Comparison of ENCODE assay signal across 8 cellular contexts in genomic region chr12:6550294-6551062, GRCh38. TPM values are rescaled to one million over a fixed set of nuclear protein-coding genes. Genes with fewer than 3 reads are reported as not detected.
DNase-seq lines count a peak whose midpoint lies in the region; ATAC-seq and TF ChIP-seq lines count a peak whose summit lies in the region.
"Had no signal": no experiment of that assay in that cellular context is flagged by ENCODE, and none has a peak within 500 bp of the region (broad histone marks: within the 10 kb centered on the region; RNA-seq: fewer than 3 reads in every experiment).

No MANE protein-coding gene starts in this region.

- H4K20me1 ChIP-seq in Loucy (ENCODE audit: insufficient read depth, low read length, poor library complexity, severe bottlenecking) = peaks cover 48% of the 10 kb centered on the region
- no peaks in the 10 kb centered on the region for H4K20me1 ChIP-seq in fibroblast of lung (ENCODE audit: control insufficient read depth, extremely low read depth, insufficient read depth, low read length)

- 0 out of 2 replicates have a peak, but pooled peaks cover 3% of the 10 kb centered on the region for H3F3A ChIP-seq in Loucy (ENCODE audit: low read depth)

- ATAC-seq in HG02885 (IDR thresholded peaks at IDR 0.05; ENCODE audit: poor library complexity, unreplicated experiment) = no peak

- peaks cover 43% of the 10 kb centered on the region for H3K4me1 ChIP-seq in Loucy (ENCODE audit: insufficient read depth, low read length, poor library complexity, severe bottlenecking)
- H3K4me1 ChIP-seq in fibroblast of lung (ENCODE audit: control insufficient read depth, extremely low read depth, insufficient read depth, low read length) = peaks cover 50% of the 10 kb centered on the region
- peaks cover 69 to 76% (median 71%) of the 10 kb centered on the region in 3 donors for H3K4me1 ChIP-seq in skeletal muscle tissue (ENCODE audit: control insufficient read depth in 3 of 3, insufficient read depth in 3 of 3, low read length in 3 of 3)

- H3K36me3 ChIP-seq in Loucy (ENCODE audit: insufficient read depth, low read length) = peaks cover 51% of the 10 kb centered on the region; the same call in 1 of the 2 replicates
- H3K36me3 ChIP-seq in fibroblast of lung (ENCODE audit: control insufficient read depth, insufficient read depth, low read length) = peaks cover 15% of the 10 kb centered on the region
- H3K36me3 ChIP-seq in skeletal muscle tissue (ENCODE audit: control insufficient read depth in 3 of 3, insufficient read depth in 3 of 3, low read length in 3 of 3) = peaks cover 27 to 40% (median 35%) of the 10 kb centered on the region in 3 donors

- DNase-seq in fibroblast of lung (ENCODE audit: low read depth in 2 of 2) = no peak
- no peak for DNase-seq in stimulated activated CD4-positive, alpha-beta T cell treated with anti-CD3 and anti-CD28 coated beads, Interleukin-4, amount 100 ng/mL, for 4 hours
- no peak for DNase-seq in kidney glomerular epithelial cell (lab: John Stamatoyannopoulos, UW)
- DNase-seq: effector CD4-positive, alpha-beta T cell; NCI-H187 treated with DMSO at 0.1 percent for 48 hours had no signal

- H3K79me2 ChIP-seq in Loucy (ENCODE audit: insufficient read depth, low read length) (peaks cover 63% of the 10 kb centered on the region), fibroblast of lung (ENCODE audit: control insufficient read depth, insufficient read depth, low read length) (peaks cover 77% of the 10 kb centered on the region)

- no peak overlapping the region for H3K4me3 ChIP-seq in Loucy (ENCODE audit: low read length, poor library complexity, severe bottlenecking)
- H3K4me3 ChIP-seq in fibroblast of lung (replicated peaks in 1 of 4; ENCODE audit: control extremely low read depth in 1 of 4, insufficient read depth in 1 of 4, low read depth in 3 of 4, low read length in 4 of 4) = no peak overlapping the region
- peak overlapping the region; percentile 50 to 90 (median 76) for H3K4me3 ChIP-seq in skeletal muscle tissue (ENCODE audit: low read length in 3 of 3)

- H3K9ac ChIP-seq in Loucy (ENCODE audit: low read depth, low read length, poor library complexity, severe bottlenecking) (peak overlapping the region; percentile 62), fibroblast of lung (ENCODE audit: insufficient read depth, low read length) (peak overlapping the region; percentile 35), skeletal muscle tissue (ENCODE audit: low read depth in 1 of 3, low read length in 3 of 3) (peak overlapping the region; percentile 79 to 94 (median 84))

- H2AFZ ChIP-seq in Loucy (ENCODE audit: low read length) (no peak overlapping the region), fibroblast of lung (ENCODE audit: low read length) (no peak overlapping the region)

- H3K9me3 ChIP-seq in Loucy (ENCODE audit: insufficient read depth, low read depth, low read length) (no peaks in the 10 kb centered on the region), fibroblast of lung (ENCODE audit: control insufficient read depth, insufficient read depth, low read depth, low read length) (no peaks in the 10 kb centered on the region), skeletal muscle tissue (ENCODE audit: control insufficient read depth in 3 of 3, low read length in 3 of 3) (no peaks in the 10 kb centered on the region)

- H3K27ac ChIP-seq in fibroblast of lung (ENCODE audit: insufficient read depth, low read length) (peak overlapping the region; percentile 97), skeletal muscle tissue (ENCODE audit: low read depth, low read length) (peak overlapping the region; percentile 99)

- TF ChIP-seq CTCF in Loucy (conservative IDR thresholded peaks at IDR 0.05; ENCODE audit: low read length) (no peak), fibroblast of lung (conservative IDR thresholded peaks at IDR 0.05 in 1 of 2, IDR thresholded peaks at IDR 0.05 in 1 of 2; ENCODE audit: low read depth in 1 of 2, low read length in 2 of 2) (no peak)

- H3K27me3 ChIP-seq in Loucy (ENCODE audit: insufficient read depth, low read length, poor library complexity, severe bottlenecking) (no peaks in the 10 kb centered on the region), fibroblast of lung (ENCODE audit: control insufficient read depth, insufficient read depth, low read length) (no peaks in the 10 kb centered on the region), skeletal muscle tissue (ENCODE audit: control insufficient read depth in 3 of 3, insufficient read depth in 3 of 3, low read length in 3 of 3) (no peaks in the 10 kb centered on the region)

- H3K4me2 ChIP-seq in Loucy (ENCODE audit: low read depth, low read length, poor library complexity, severe bottlenecking) (peak overlapping the region; percentile 96), fibroblast of lung (ENCODE audit: extremely low read depth, insufficient read depth, low read length) (peak overlapping the region; percentile 97)

- no peaks in the 10 kb centered on the region for H3K9me2 ChIP-seq in Loucy (replicated peaks; ENCODE audit: low read depth, low read length)

RNA-seq across cellular contexts. Expression of gene IFFO1, which starts 5.4 kb away (rescaled TPM):
- 8.2 and 16.8 TPM in 2 replicates for total RNA-seq in fibroblast of lung
- polyA plus RNA-seq in fibroblast of lung = 21.7 and 26.9 TPM in 2 replicates
- polyA plus RNA-seq in fibroblast of lung (2012) = 23.6 and 25.6 TPM in 2 replicates
- 18.8 and 22.0 TPM in 2 replicates for polyA minus RNA-seq in fibroblast of lung (ENCODE audit: low replicate concordance)
- 8.9 TPM for total RNA-seq in skeletal muscle tissue

RNA-seq across cellular contexts. Expression of gene GAPDH, which starts 16.2 kb away (rescaled TPM):
- total RNA-seq in fibroblast of lung = 4,386 and 6,255 TPM in 2 replicates
- polyA plus RNA-seq in fibroblast of lung = 8,983 and 11,838 TPM in 2 replicates
- 8,065 and 9,561 TPM in 2 replicates for polyA plus RNA-seq in fibroblast of lung (2012)
- polyA minus RNA-seq in fibroblast of lung (ENCODE audit: low replicate concordance) = 22,076 and 22,226 TPM in 2 replicates
- 5,507 TPM for total RNA-seq in skeletal muscle tissue

RNA-seq across cellular contexts. Expression of gene NOP2, which starts 17.6 kb away (rescaled TPM):
- total RNA-seq in fibroblast of lung (11.7 and 13.9 TPM in 2 replicates), skeletal muscle tissue (6.3 TPM)
- polyA plus RNA-seq in fibroblast of lung = 26.1 and 47.8 TPM in 2 replicates
- 18.6 and 34.5 TPM in 2 replicates for polyA plus RNA-seq in fibroblast of lung (2012)
- 77.1 and 94.1 TPM in 2 replicates for polyA minus RNA-seq in fibroblast of lung (ENCODE audit: low replicate concordance)

RNA-seq across cellular contexts. Expression of gene NCAPD2, which starts 56.6 kb away (rescaled TPM):
- total RNA-seq in fibroblast of lung (18.7 and 42.3 TPM in 2 replicates), skeletal muscle tissue (23.0 TPM)
- polyA plus RNA-seq in fibroblast of lung = 17.2 and 50.9 TPM in 2 replicates
- polyA plus RNA-seq in fibroblast of lung (2012) = 16.7 and 45.5 TPM in 2 replicates
- polyA minus RNA-seq in fibroblast of lung (ENCODE audit: low replicate concordance) = 32.1 and 176 TPM in 2 replicates

RNA-seq across cellular contexts. Expression of gene CHD4, which starts 56.7 kb away (rescaled TPM):
- total RNA-seq in fibroblast of lung (241 and 256 TPM in 2 replicates), skeletal muscle tissue (211 TPM)
- polyA plus RNA-seq in fibroblast of lung = 76.1 and 96.0 TPM in 2 replicates
- 118 and 120 TPM in 2 replicates for polyA plus RNA-seq in fibroblast of lung (2012)
- polyA minus RNA-seq in fibroblast of lung (ENCODE audit: low replicate concordance) = 323 and 390 TPM in 2 replicates

Comparison
In these comparisons a context has a peak if more than half of its experiments do, and no peak if none do; other contexts are left out.
1. H3K4me3 ChIP-seq: peak in skeletal muscle tissue (3 of 3); none in Loucy (single experiment) and fibroblast of lung (0 of 4).
2. Peak in every context shown above with its lines, with median percentiles within 50 percentile points of each other: H3K9ac ChIP-seq.